ENCODE assay signal across 10 cellular contexts in genomic region chr20:35648836-35649235, GRCh38. TPM values are rescaled to one million over a fixed set of nuclear protein-coding genes. Genes with fewer than 3 reads are reported as not detected.
DNase-seq lines count a peak whose midpoint lies in the region; ATAC-seq lines count a peak whose summit lies in the region.
"Had no signal": no experiment of that assay in that cellular context is flagged by ENCODE, and none has a peak within 500 bp of the region (broad histone marks: within the 10 kb centered on the region; RNA-seq: fewer than 3 reads in every experiment).

No MANE protein-coding gene starts in this region.

- peaks cover 30% of the 10 kb centered on the region for H3K4me1 Mint-ChIP-seq in activated T-helper 17 cell treated with anti-CD3 and anti-CD28 coated beads, Interleukin-2, amount 50 U/mL, for 72 hours

- no peak for ATAC-seq in activated T-helper 17 cell treated with anti-CD3 and anti-CD28 coated beads, Interleukin-2, amount 50 U/mL, for 72 hours (replicated peaks)
- ATAC-seq: esophagus mucosa had no signal

- peak; percentile 25 for DNase-seq in NCI-H2196 (lab: John Stamatoyannopoulos, UW; ENCODE audit: unreplicated experiment)
- DNase-seq in NCI-H2196 treated with DMSO at 0.1 percent for 48 hours (lab: John Stamatoyannopoulos, UW; ENCODE audit: unreplicated experiment), result no peak
- peak; percentile 16 to 55 for DNase-seq in lung microvascular endothelial cell (ENCODE audit: low read depth in 2 of 2)
- no peak for DNase-seq in stimulated activated naive CD4-positive, alpha-beta T cell treated with Interleukin-2 at 50 U/mL for 16 hours (lab: John Stamatoyannopoulos, UW)
- no peak for DNase-seq in NCI-H510A treated with DMSO at 0.1 percent for 48 hours (lab: John Stamatoyannopoulos, UW)
- DNase-seq: DMS53; NK-92 treated with Interleukin-12 subunit alpha and Interleukin-12 subunit beta, amount 100 ng/mL, for 24 hours; stimulated activated CD4-positive, alpha-beta T cell treated with anti-CD3 and anti-CD28 coated beads, Interleukin-4, amount 100 ng/mL, for 24 hours had no signal

- H3K9me3 Mint-ChIP-seq in activated T-helper 17 cell treated with anti-CD3 and anti-CD28 coated beads, Interleukin-2, amount 50 U/mL, for 72 hours, result no peaks in the 10 kb centered on the region

- H3K27me3 Mint-ChIP-seq in activated T-helper 17 cell treated with anti-CD3 and anti-CD28 coated beads, Interleukin-2, amount 50 U/mL, for 72 hours, result no peaks in the 10 kb centered on the region

- H3K27ac Mint-ChIP-seq in activated T-helper 17 cell treated with anti-CD3 and anti-CD28 coated beads, Interleukin-2, amount 50 U/mL, for 72 hours, result peak overlapping the region; percentile 30

- H3K36me3 Mint-ChIP-seq in activated T-helper 17 cell treated with anti-CD3 and anti-CD28 coated beads, Interleukin-2, amount 50 U/mL, for 72 hours (ENCODE audit: low read depth), result peaks cover 10% of the 10 kb centered on the region

- no peak overlapping the region for H3K4me3 Mint-ChIP-seq in activated T-helper 17 cell treated with anti-CD3 and anti-CD28 coated beads, Interleukin-2, amount 50 U/mL, for 72 hours

RNA-seq across cellular contexts. Expression of gene CPNE1, which starts 15.9 kb away (rescaled TPM):
- 100 to 1,000 TPM; 269 to 280 TPM for total RNA-seq in activated T-helper 17 cell treated with anti-CD3 and anti-CD28 coated beads, Interleukin-2, amount 50 U/mL, for 72 hours
- 118 and 130 TPM in 2 replicates for total RNA-seq in lung microvascular endothelial cell

RNA-seq across cellular contexts. Expression of gene RBM12, which starts 15.9 kb away (rescaled TPM):
- 100 to 1,000 TPM; 106 to 116 TPM for total RNA-seq in activated T-helper 17 cell treated with anti-CD3 and anti-CD28 coated beads, Interleukin-2, amount 50 U/mL, for 72 hours
- 30.9 and 38.7 TPM in 2 replicates for total RNA-seq in lung microvascular endothelial cell

RNA-seq across cellular contexts. Expression of gene SPAG4, which starts 33.2 kb away (rescaled TPM):
- total RNA-seq in activated T-helper 17 cell treated with anti-CD3 and anti-CD28 coated beads, Interleukin-2, amount 50 U/mL, for 72 hours, result 10 to 100 TPM in 1 of 2 donors, 1 to 10 TPM in 1; 7.2 to 52.4 TPM
- 12.6 and 19.0 TPM in 2 replicates for total RNA-seq in lung microvascular endothelial cell

RNA-seq across cellular contexts. Expression of gene NFS1, which starts 50.3 kb away (rescaled TPM):
- 10 to 100 TPM; 41.1 to 49.2 TPM for total RNA-seq in activated T-helper 17 cell treated with anti-CD3 and anti-CD28 coated beads, Interleukin-2, amount 50 U/mL, for 72 hours
- 8.9 and 10.5 TPM in 2 replicates for total RNA-seq in lung microvascular endothelial cell

RNA-seq across cellular contexts. Expression of gene ROMO1, which starts 50.4 kb away (rescaled TPM):
- 100 to 1,000 TPM in 1 of 2 donors, 10 to 100 TPM in 1; 93.0 to 134 TPM for total RNA-seq in activated T-helper 17 cell treated with anti-CD3 and anti-CD28 coated beads, Interleukin-2, amount 50 U/mL, for 72 hours
- total RNA-seq in lung microvascular endothelial cell, result 284 TPM in 2 replicates

Comparison
In these comparisons a context has a peak if more than half of its experiments do, and no peak if none do; other contexts are left out.
1. DNase-seq: peak in NCI-H2196 (single experiment) and lung microvascular endothelial cell (2 of 2); none in NCI-H2196 treated with DMSO at 0.1 percent for 48 hours (single experiment), stimulated activated naive CD4-positive, alpha-beta T cell treated with Interleukin-2 at 50 U/mL for 16 hours (single experiment) and NCI-H510A treated with DMSO at 0.1 percent for 48 hours (single experiment).